ENCODE assay signal across 13 cellular contexts in genomic region chr6:32164295-32164694, GRCh38. TPM values are rescaled to one million over a fixed set of nuclear protein-coding genes. Genes with fewer than 3 reads are reported as not detected.
DNase-seq lines count a peak whose midpoint lies in the region; ATAC-seq and TF ChIP-seq lines count a peak whose summit lies in the region.
"Had no signal": no experiment of that assay in that cellular context is flagged by ENCODE, and none has a peak within 500 bp of the region (broad histone marks: within the 10 kb centered on the region; RNA-seq: fewer than 3 reads in every experiment).

Gene EGFL8 (plus strand): TSS chr6:32164595. CDS start chr6:32166166, 1,571 bp downstream.

- H3K4me3 ChIP-seq in cardiac muscle cell, result no peak within 1 kb of the TSS
- H3K4me3 ChIP-seq: SJSA1 had no signal

- TF ChIP-seq CTCF in cardiac muscle cell (IDR thresholded peaks at IDR 0.05; ENCODE audit: low read depth, low read length), result no peak
- no peak for TF ChIP-seq CTCF in omental fat pad (IDR thresholded peaks at IDR 0.05)

- H3K4me1 ChIP-seq in cardiac muscle cell (ENCODE audit: low read depth), result peaks cover 26% of the 10 kb centered on the region

- H3K27me3 ChIP-seq in cardiac muscle cell, result no peaks in the 10 kb centered on the region
- H3K27me3 ChIP-seq: SJSA1 had no signal

- peak within 1 kb of the TSS; percentile 23 for H3K27ac ChIP-seq in cardiac muscle cell
- H3K27ac ChIP-seq: SJSA1 had no signal

- intact Hi-C loops in left ventricle myocardium superior (cut with micrococcal nuclease), result no loop called here

- H3K9me3 ChIP-seq in cardiac muscle cell (ENCODE audit: low read depth), result no peaks in the 10 kb centered on the region
- H3K9me3 ChIP-seq: SJSA1 had no signal

- no peak for DNase-seq in cardiac muscle cell (ENCODE audit: low read depth in 1 of 2, low spot score in 1 of 2)
- no peak for DNase-seq in left ventricle myocardium superior
- DNase-seq in omental fat pad (ENCODE audit: low spot score), result no peak
- no peak for DNase-seq in ureter (ENCODE audit: low spot score)
- DNase-seq in stimulated activated CD4-positive, alpha-beta T cell treated with anti-CD3 and anti-CD28 coated beads, Interleukin-4, amount 100 ng/mL, for 1 hour, result no peak
- DNase-seq: activated effector memory CD4-positive, alpha-beta T cell treated with Interleukin-2 at 50 U/mL for 16 hours; MM.1S; NCI-H524 treated with DMSO at 0.1 percent for 48 hours had no signal

- ATAC-seq in left ventricle myocardium superior, result no peak
- no peak for ATAC-seq in esophagus mucosa
- no peak for ATAC-seq in omental fat pad (ENCODE audit: low FRiP score)
- no peak for ATAC-seq in GM18517 (IDR thresholded peaks at IDR 0.05; ENCODE audit: unreplicated experiment)
- ATAC-seq in HG02884 (IDR thresholded peaks at IDR 0.05; ENCODE audit: unreplicated experiment), result no peak
- ATAC-seq: stimulated activated memory B cell treated with anti-CD40 and anti-IgM and Interleukin-4, amounts not matched to agents 10 μg/mL and 1 μg/mL and 100 μg/mL, for 72 hours had no signal

- no peaks in the 10 kb centered on the region for H3K36me3 ChIP-seq in cardiac muscle cell

RNA-seq across cellular contexts. Expression of gene EGFL8, which starts in this region (rescaled TPM):
- total RNA-seq in cardiac muscle cell (10.2 and 18.7 TPM in 2 replicates), left ventricle myocardium superior (7.7 TPM), esophagus mucosa (10.2 TPM), omental fat pad (10 to 100 TPM in 3 of 4 donors, 1 to 10 TPM in 1; 8.9 to 17.3 (median 13.3) TPM), ureter (26.3 TPM)
- 10.1 and 15.2 TPM in 2 replicates for polyA plus RNA-seq in cardiac muscle cell
